Comparison of ENCODE assay signal across 21 cellular contexts in the genomic region with DNA sequence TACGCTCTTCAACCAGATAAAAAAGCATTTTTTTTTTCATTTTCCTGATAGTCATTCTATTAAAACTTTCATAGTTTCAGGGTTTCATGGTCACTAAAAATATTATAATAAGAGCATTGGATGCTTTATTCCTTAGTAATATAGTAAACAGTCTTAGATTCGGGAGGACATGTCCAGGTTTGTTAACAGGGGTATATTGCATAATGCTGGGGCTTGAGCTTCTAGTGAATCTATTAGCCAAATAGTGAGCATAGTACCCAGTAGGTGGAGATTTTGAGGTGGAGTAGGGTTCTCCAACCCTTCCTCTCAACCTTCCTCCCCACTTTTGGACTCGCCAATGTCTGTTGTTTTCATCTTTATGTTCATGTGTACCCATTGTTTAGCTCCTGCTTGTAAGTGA.
A peak's percentile ranks its signal among the peaks of the same experiment; 100 is the strongest.
DNase-seq lines count a peak whose midpoint lies in the region; ATAC-seq, FAIRE-seq and TF ChIP-seq lines count a peak whose summit lies in the region.
"Had no signal": no experiment of that assay in that cellular context is flagged by ENCODE, and none has a peak within 500 bp of the region (broad histone marks: within the 10 kb centered on the region; RNA-seq: fewer than 3 reads in every experiment).

No MANE protein-coding gene starts in this region.

- no peak for FAIRE-seq in A549 (lab: Jason Lieb, UNC)
- no peak for FAIRE-seq in bronchial epithelial cell (lab: Jason Lieb, UNC)
- FAIRE-seq: G401.6, GM12878, GM19239, H1 had no signal

- DNase-seq in A549 (ENCODE audit: low read depth in 1 of 2, low spot score in 1 of 2) (no peak), RWPE2 (ENCODE audit: low spot score) (no peak), bronchial epithelial cell (ENCODE audit: low read depth) (peak; percentile 83), foreskin keratinocyte (peak; percentile 18 to 31), substantia nigra (lab: John Stamatoyannopoulos, UW) (no peak)
- DNase-seq in natural killer cell treated with Interleukin-12 subunit alpha and Interleukin-12 subunit beta and Interleukin-15 and Interleukin-18, amount 100 ng/mL, for 72 hours (ENCODE audit: low spot score) = no peak
- no peak for DNase-seq in CD4-positive, alpha-beta memory T cell
- DNase-seq in effector CD4-positive, alpha-beta T cell = no peak
- DNase-seq: 8988T; C1 segment of cervical spinal cord; Caco-2; CD8-positive, alpha-beta T cell; DMS153; DND-41; GM23248; H7; HCEC 1CT had no signal

- 68% methylated on average over 3 of the region's 3 CpGs for WGBS in A549 (ENCODE audit: missing lambda C conversion rate)

- H3K36me3 ChIP-seq in RWPE2 (ENCODE audit: low read depth) (peaks cover 39% of the 10 kb centered on the region), bronchial epithelial cell (ENCODE audit: control insufficient read depth, insufficient read depth, low read length) (peaks cover 2% of the 10 kb centered on the region)
- no peaks in the 10 kb centered on the region for H3K36me3 ChIP-seq in CD4-positive, alpha-beta memory T cell (ENCODE audit: insufficient read depth, low read length)

- intact Hi-C loops in CD4-positive, alpha-beta memory T cell (cut with micrococcal nuclease) = no loop called here

- TF ChIP-seq EP300 in A549 (IDR thresholded peaks at IDR 0.05) = no peak

- TF ChIP-seq CTCF in A549 (IDR thresholded peaks at IDR 0.05) = no peak
- TF ChIP-seq CTCF in RWPE2 (IDR thresholded peaks at IDR 0.05; ENCODE audit: poor library complexity, severe bottlenecking) = no peak
- TF ChIP-seq CTCF in bronchial epithelial cell (IDR thresholded peaks at IDR 0.05; ENCODE audit: insufficient read depth, low read length, severe bottlenecking) = no peak
- TF ChIP-seq CTCF in foreskin keratinocyte (conservative IDR thresholded peaks at IDR 0.05) = no peak

- CTCF ChIA-PET in A549 (lab: Yijun Ruan, JAX) = no interaction called here
- CTCF ChIA-PET in CD4-positive, alpha-beta memory T cell (lab: Charles Lee; ENCODE audit: partially characterized antibody) = no interaction called here

- no peak overlapping the region for H3K27ac ChIP-seq in A549
- no peak overlapping the region for H3K27ac ChIP-seq in RWPE2 (ENCODE audit: poor library complexity, severe bottlenecking)
- H3K27ac ChIP-seq in foreskin keratinocyte = no peak overlapping the region
- H3K27ac ChIP-seq in substantia nigra (ENCODE audit: low read depth, low read length, poor library complexity, severe bottlenecking) = no peak overlapping the region
- H3K27ac ChIP-seq in CD4-positive, alpha-beta memory T cell (ENCODE audit: low read depth, low read length) = no peak overlapping the region
- H3K27ac ChIP-seq: GM23248 had no signal

- H3K4me2 ChIP-seq in A549 = no peak overlapping the region

- H3K9me3 Mint-ChIP-seq in natural killer cell treated with Interleukin-12 subunit alpha and Interleukin-12 subunit beta and Interleukin-15 and Interleukin-18, amount 100 ng/mL, for 72 hours = peaks cover 5% of the 10 kb centered on the region
- peaks cover 3 to 33% (median 19%) of the 10 kb centered on the region in 8 donors for H3K9me3 Mint-ChIP-seq in CD4-positive, alpha-beta memory T cell

- H3K4me1 ChIP-seq in A549 = peaks cover 12% of the 10 kb centered on the region
- H3K4me1 ChIP-seq in RWPE2 (ENCODE audit: insufficient read depth, poor library complexity, severe bottlenecking) = peaks cover 30% of the 10 kb centered on the region
- peaks cover 7% of the 10 kb centered on the region for H3K4me1 ChIP-seq in foreskin keratinocyte
- H3K4me1 ChIP-seq in CD4-positive, alpha-beta memory T cell (ENCODE audit: insufficient read depth, low read length) = no peaks in the 10 kb centered on the region
- H3K4me1 ChIP-seq: Caco-2 had no signal

- H3K9me3 ChIP-seq in A549 (0 out of 3 replicates have a peak, but pooled peaks cover 6% of the 10 kb centered on the region), RWPE2 (ENCODE audit: severe bottlenecking) (no peaks in the 10 kb centered on the region)
- peaks cover 0 to 14% of the 10 kb centered on the region in 2 donors for H3K9me3 ChIP-seq in CD4-positive, alpha-beta memory T cell (ENCODE audit: control insufficient read depth in 1 of 2, low read length in 2 of 2)

- TF ChIP-seq POLR2A in A549 (IDR thresholded peaks at IDR 0.05; ENCODE audit: low read length) = no peak

- H3K27me3 Mint-ChIP-seq in natural killer cell treated with Interleukin-12 subunit alpha and Interleukin-12 subunit beta and Interleukin-15 and Interleukin-18, amount 100 ng/mL, for 72 hours = no peaks in the 10 kb centered on the region
- no peaks in the 10 kb centered on the region for H3K27me3 Mint-ChIP-seq in CD4-positive, alpha-beta memory T cell

- peaks cover 42% of the 10 kb centered on the region for H3K36me3 Mint-ChIP-seq in natural killer cell treated with Interleukin-12 subunit alpha and Interleukin-12 subunit beta and Interleukin-15 and Interleukin-18, amount 100 ng/mL, for 72 hours
- H3K36me3 Mint-ChIP-seq in CD4-positive, alpha-beta memory T cell = peaks cover 64 to 73% of the 10 kb centered on the region in 2 donors

- H3K27ac Mint-ChIP-seq in natural killer cell treated with Interleukin-12 subunit alpha and Interleukin-12 subunit beta and Interleukin-15 and Interleukin-18, amount 100 ng/mL, for 72 hours = no peak overlapping the region
- no peak overlapping the region for H3K27ac Mint-ChIP-seq in CD4-positive, alpha-beta memory T cell
- H3K27ac Mint-ChIP-seq: CD8-positive, alpha-beta T cell had no signal

- H3K4me1 Mint-ChIP-seq in natural killer cell treated with Interleukin-12 subunit alpha and Interleukin-12 subunit beta and Interleukin-15 and Interleukin-18, amount 100 ng/mL, for 72 hours (ENCODE audit: low read depth in 2 of 2) = peaks cover 4 to 6% of the 10 kb centered on the region in 2 donors
- H3K4me1 Mint-ChIP-seq in CD4-positive, alpha-beta memory T cell = peaks cover 8 to 14% (median 10%) of the 10 kb centered on the region in 4 donors

- H3K4me3 Mint-ChIP-seq in natural killer cell treated with Interleukin-12 subunit alpha and Interleukin-12 subunit beta and Interleukin-15 and Interleukin-18, amount 100 ng/mL, for 72 hours = no peak overlapping the region
- no peak overlapping the region for H3K4me3 Mint-ChIP-seq in CD4-positive, alpha-beta memory T cell
- H3K4me3 Mint-ChIP-seq: CD8-positive, alpha-beta T cell had no signal

- H3K27me3 ChIP-seq in RWPE2 (ENCODE audit: insufficient read depth, poor library complexity, severe bottlenecking) = no peaks in the 10 kb centered on the region
- no peaks in the 10 kb centered on the region for H3K27me3 ChIP-seq in bronchial epithelial cell (ENCODE audit: control insufficient read depth, insufficient read depth, low read length)
- no peaks in the 10 kb centered on the region for H3K27me3 ChIP-seq in foreskin keratinocyte
- H3K27me3 ChIP-seq in CD4-positive, alpha-beta memory T cell (ENCODE audit: insufficient read depth, low read length) = no peaks in the 10 kb centered on the region

- TF ChIP-seq RAD21 in A549 (conservative IDR thresholded peaks at IDR 0.05 in 1 of 2, IDR thresholded peaks at IDR 0.05 in 1 of 2) = no peak

- H3K4me3 ChIP-seq in A549 = no peak overlapping the region
- H3K4me3 ChIP-seq in RWPE2 (ENCODE audit: severe bottlenecking) = no peak overlapping the region
- no peak overlapping the region for H3K4me3 ChIP-seq in bronchial epithelial cell (ENCODE audit: low read depth, low read length)
- H3K4me3 ChIP-seq in CD4-positive, alpha-beta memory T cell (ENCODE audit: low read length in 2 of 2) = no peak overlapping the region
- H3K4me3 ChIP-seq: GM12878, GM23248 had no signal

- no peak for ATAC-seq in A549
- ATAC-seq in RWPE2 (ENCODE audit: low read depth) = peak; percentile 57
- no peak for ATAC-seq in foreskin keratinocyte
- no peak for ATAC-seq in natural killer cell treated with Interleukin-12 subunit alpha and Interleukin-12 subunit beta and Interleukin-15 and Interleukin-18, amount 100 ng/mL, for 72 hours
- ATAC-seq: CD8-positive, alpha-beta T cell; GM12878 had no signal

- POLR2A ChIA-PET in A549 (lab: Yijun Ruan, JAX) = no interaction called here
- POLR2A ChIA-PET in CD4-positive, alpha-beta memory T cell (lab: Charles Lee; ENCODE audit: partially characterized antibody) = no interaction called here

TF ChIP-seq in A549, 52 proteins besides CTCF, POLR2A, EP300 and RAD21:
- TF ChIP-seq MYC (IDR thresholded peaks at IDR 0.05; ENCODE audit: borderline replicate concordance, low read length) (no peak), KDM5A (IDR thresholded peaks at IDR 0.05) (peak; percentile 23; the same call in 1 of the 2 replicates), EHF (CRISPR knock-in tag; IDR thresholded peaks at IDR 0.05) (no peak), ZFP36 (IDR thresholded peaks at IDR 0.05; ENCODE audit: borderline replicate concordance, partially characterized antibody) (no peak), FOSB (CRISPR knock-in tag; IDR thresholded peaks at IDR 0.05) (no peak), CHD2 (IDR thresholded peaks at IDR 0.05; ENCODE audit: low read length, partially characterized antibody) (no peak), JUN (IDR thresholded peaks at IDR 0.05) (no peak)
- TF ChIP-seq, protein P1, sequence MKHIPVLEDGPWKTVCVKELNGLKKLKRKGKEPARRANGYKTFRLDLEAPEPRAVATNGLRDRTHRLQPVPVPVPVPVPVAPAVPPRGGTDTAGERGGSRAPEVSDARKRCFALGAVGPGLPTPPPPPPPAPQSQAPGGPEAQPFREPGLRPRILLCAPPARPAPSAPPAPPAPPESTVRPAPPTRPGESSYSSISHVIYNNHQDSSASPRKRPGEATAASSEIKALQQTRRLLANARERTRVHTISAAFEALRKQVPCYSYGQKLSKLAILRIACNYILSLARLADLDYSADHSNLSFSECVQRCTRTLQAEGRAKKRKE (CRISPR knock-in tag; IDR thresholded peaks at IDR 0.05; ENCODE audit: low read depth) = no peak

Comparison
In these comparisons a context has a peak if more than half of its experiments do, and no peak if none do; other contexts are left out.
1. DNase-seq: peak in bronchial epithelial cell (single experiment) and foreskin keratinocyte (2 of 2); none in A549 (0 of 2), RWPE2 (single experiment), natural killer cell treated with Interleukin-12 subunit alpha and Interleukin-12 subunit beta and Interleukin-15 and Interleukin-18, amount 100 ng/mL, for 72 hours (single experiment), substantia nigra (0 of 49), CD4-positive, alpha-beta memory T cell (0 of 5) and effector CD4-positive, alpha-beta T cell (single experiment).